ENCODE assay signal across 13 cellular contexts in the genomic region with DNA sequence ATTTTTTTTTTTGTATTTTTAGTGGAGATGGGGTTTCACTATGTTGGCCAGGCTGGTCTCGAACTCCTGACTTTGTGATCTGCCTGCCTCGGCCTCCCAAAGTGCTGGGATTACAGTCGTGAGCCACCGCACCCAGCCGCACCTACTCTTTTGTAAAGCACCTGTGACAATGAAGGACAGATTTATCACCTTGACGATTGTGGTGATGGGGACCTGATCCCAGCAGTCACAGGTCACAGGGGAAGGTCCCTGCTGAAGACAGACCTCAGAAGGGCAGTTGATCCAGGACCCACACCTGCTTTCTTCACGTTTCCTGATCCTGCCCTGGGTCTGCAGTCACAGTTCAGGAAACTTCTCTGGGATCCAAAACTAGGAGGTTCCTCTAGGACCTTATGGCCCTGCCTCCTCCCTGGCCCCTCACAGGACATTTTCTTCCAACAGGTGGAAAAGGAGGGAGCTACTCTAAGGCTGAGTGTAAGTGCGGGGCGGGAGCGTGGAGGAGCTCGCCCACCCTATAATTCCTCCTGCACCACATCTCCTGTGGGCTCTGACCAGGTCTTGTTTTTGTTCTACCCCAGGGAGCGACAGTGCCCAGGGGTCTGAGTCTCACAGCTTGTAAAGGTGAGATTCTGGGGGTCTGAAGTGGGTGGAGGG. TPM values are rescaled to one million over a fixed set of nuclear protein-coding genes. Genes with fewer than 3 reads are reported as not detected.
DNase-seq lines count a peak whose midpoint lies in the region; ATAC-seq and TF ChIP-seq lines count a peak whose summit lies in the region.
"Had no signal": no experiment of that assay in that cellular context is flagged by ENCODE, and none has a peak within 500 bp of the region (broad histone marks: within the 10 kb centered on the region; RNA-seq: fewer than 3 reads in every experiment).

No MANE protein-coding gene starts in this region.

- H3K23ac ChIP-seq in trophoblast cell (ENCODE audit: low read length) (no peak overlapping the region), H9 (ENCODE audit: insufficient read length, low read depth, low read length) (no peak overlapping the region)

- H3K79me1 ChIP-seq in trophoblast cell (ENCODE audit: low read length): peaks cover 4% of the 10 kb centered on the region
- no peaks in the 10 kb centered on the region for H3K79me1 ChIP-seq in H9 (ENCODE audit: insufficient read depth, low read depth, low read length, poor library complexity, severe bottlenecking)

- intact Hi-C loops in activated CD4-positive, alpha-beta T cell treated with anti-CD3 and anti-CD28 coated beads, Interleukin-2, amount 10 ng/mL, durations not matched to agents 24 days and 14 days (cut with micrococcal nuclease): loop anchor here (10.0 kb wide), 1 partner anchor 323 kb away; no protein-coding TSS in a partner anchor
- intact Hi-C loops in activated B cell treated with CpG ODN at 0.5 μM for 24 hours (cut with micrococcal nuclease) (no loop called here), right lobe of liver (cut with DNase I) (no loop called here)

- peak overlapping the region; percentile 100 for H3K4me3 Mint-ChIP-seq in activated CD4-positive, alpha-beta T cell treated with anti-CD3 and anti-CD28 coated beads, Interleukin-2, amount 10 ng/mL, durations not matched to agents 24 days and 14 days
- H3K4me3 Mint-ChIP-seq in activated B cell treated with CpG ODN at 0.5 μM for 24 hours (peak overlapping the region; percentile 98), H9 (no peak overlapping the region; a peak in 1 of 5 replicates)
- H3K4me3 Mint-ChIP-seq in stimulated activated naive CD8-positive, alpha-beta T cell treated with anti-CD3 and anti-CD28 coated beads, Interleukin-15, amount 100 ng/mL, for 72 hours: peak overlapping the region; percentile 99

- H2BK15ac ChIP-seq in H9 (ENCODE audit: low read depth, low read length): no peak overlapping the region

- no peaks in the 10 kb centered on the region for H3K27me3 ChIP-seq in right lobe of liver
- no peaks in the 10 kb centered on the region for H3K27me3 ChIP-seq in trophoblast cell (ENCODE audit: insufficient read depth, low read length)
- no peaks in the 10 kb centered on the region; the same call in 1 of the 2 replicates for H3K27me3 ChIP-seq in H9 (ENCODE audit: insufficient read depth, low read length)

- H2AK5ac ChIP-seq in trophoblast cell (ENCODE audit: low read length) (no peak overlapping the region), H9 (ENCODE audit: insufficient read length, low read length) (no peak overlapping the region)

- no peak overlapping the region for H2BK120ac ChIP-seq in trophoblast cell (ENCODE audit: insufficient read depth, low read length, poor library complexity)
- no peak overlapping the region for H2BK120ac ChIP-seq in H9 (ENCODE audit: low read depth, low read length, poor library complexity, severe bottlenecking)

- no peak overlapping the region for H2BK12ac ChIP-seq in trophoblast cell (ENCODE audit: low read length)
- no peak overlapping the region for H2BK12ac ChIP-seq in H9 (ENCODE audit: insufficient read length, low read depth, low read length)

- H3T11ph ChIP-seq in H9 (ENCODE audit: low read length): no peak overlapping the region

- H3K14ac ChIP-seq in trophoblast cell (ENCODE audit: low read length): no peak overlapping the region
- H3K14ac ChIP-seq in H9 (ENCODE audit: insufficient read depth, low read length): no peak overlapping the region

- H3K56ac ChIP-seq in H9 (ENCODE audit: insufficient read length, low read depth, low read length): no peak overlapping the region

- POLR2A ChIA-PET in activated B cell treated with CpG ODN at 0.5 μM for 24 hours (lab: Charles Lee): interaction anchor here (1.1 to 11.6 kb wide), 13 partner anchors 15 to 126 kb away, joined by 3 to 460 read pairs (median 14); partner anchors contain the start of genes ABCF1, GNL1, MRPS18B and PPP1R10

- TF ChIP-seq CTCF in activated B cell treated with CpG ODN at 0.5 μM for 24 hours (IDR thresholded peaks at IDR 0.05) (no peak), right lobe of liver (IDR thresholded peaks at IDR 0.05) (no peak), H9 (conservative IDR thresholded peaks at IDR 0.05) (no peak)

- no peaks in the 10 kb centered on the region for H4K20me1 ChIP-seq in H9 (ENCODE audit: control insufficient read depth, insufficient read depth, insufficient read length)

- CTCF ChIA-PET in activated B cell treated with CpG ODN at 0.5 μM for 24 hours (lab: Charles Lee): interaction anchor here (1.8 to 8.1 kb wide), 4 partner anchors 9 to 51 kb away, joined by 5 to 83 read pairs (median 31); no protein-coding TSS in a partner anchor

- H3K18ac ChIP-seq in trophoblast cell (ENCODE audit: low read length) (no peak overlapping the region), H9 (ENCODE audit: insufficient read length, low read depth, low read length) (no peak overlapping the region)

- no peaks in the 10 kb centered on the region for H3K27me3 Mint-ChIP-seq in activated CD4-positive, alpha-beta T cell treated with anti-CD3 and anti-CD28 coated beads, Interleukin-2, amount 10 ng/mL, durations not matched to agents 24 days and 14 days
- no peaks in the 10 kb centered on the region for H3K27me3 Mint-ChIP-seq in activated B cell treated with CpG ODN at 0.5 μM for 24 hours
- H3K27me3 Mint-ChIP-seq in stimulated activated naive CD8-positive, alpha-beta T cell treated with anti-CD3 and anti-CD28 coated beads, Interleukin-15, amount 100 ng/mL, for 72 hours: no peaks in the 10 kb centered on the region
- H3K27me3 Mint-ChIP-seq in H9 (ENCODE audit: low read depth): peaks cover 14% of the 10 kb centered on the region

- H2AFZ ChIP-seq in trophoblast cell (ENCODE audit: insufficient read depth, low read length, poor library complexity) (no peak overlapping the region), H9 (ENCODE audit: low read length) (no peak overlapping the region)

- H4K5ac ChIP-seq in H9 (ENCODE audit: insufficient read length, low read depth, low read length): no peak overlapping the region

- H3K4ac ChIP-seq in trophoblast cell (ENCODE audit: low read depth, low read length) (no peak overlapping the region), H9 (ENCODE audit: low read depth, low read length) (no peak overlapping the region)

- no peak overlapping the region for H4K91ac ChIP-seq in trophoblast cell (ENCODE audit: low read depth, low read length)
- no peak overlapping the region for H4K91ac ChIP-seq in H9 (ENCODE audit: insufficient read length, low read depth, low read length)

- no peak overlapping the region for H2BK20ac ChIP-seq in H9 (ENCODE audit: low read depth, low read length, poor library complexity, severe bottlenecking)

- no peak overlapping the region for H4K8ac ChIP-seq in trophoblast cell (ENCODE audit: low read depth, low read length)
- H4K8ac ChIP-seq in H9 (replicated peaks; ENCODE audit: insufficient read length, low read depth, low read length): no peak overlapping the region

- H2BK5ac ChIP-seq in trophoblast cell (ENCODE audit: low read depth, low read length, poor library complexity) (no peak overlapping the region), H9 (ENCODE audit: insufficient read length, low read length) (no peak overlapping the region)

- peaks cover 67% of the 10 kb centered on the region for H3K4me1 Mint-ChIP-seq in activated CD4-positive, alpha-beta T cell treated with anti-CD3 and anti-CD28 coated beads, Interleukin-2, amount 10 ng/mL, durations not matched to agents 24 days and 14 days
- H3K4me1 Mint-ChIP-seq in activated B cell treated with CpG ODN at 0.5 μM for 24 hours (peaks cover 84% of the 10 kb centered on the region), H9 (peaks cover 7 to 13% of the 10 kb centered on the region in 2 experiments)
- H3K4me1 Mint-ChIP-seq in stimulated activated naive CD8-positive, alpha-beta T cell treated with anti-CD3 and anti-CD28 coated beads, Interleukin-15, amount 100 ng/mL, for 72 hours: peaks cover 92% of the 10 kb centered on the region

- H3K9ac ChIP-seq in trophoblast cell (ENCODE audit: low read length) (no peak overlapping the region), H9 (ENCODE audit: extremely low read depth, insufficient read length, low read length) (no peak overlapping the region)

- H3K4me2 ChIP-seq in trophoblast cell (ENCODE audit: low read length) (no peak overlapping the region), H9 (ENCODE audit: insufficient read depth, insufficient read length, low read length) (no peak overlapping the region)

- ATAC-seq in activated B cell treated with CpG ODN at 0.5 μM for 24 hours (ENCODE audit: low read depth): no peak
- no peak for ATAC-seq in right lobe of liver
- no peak for ATAC-seq in stimulated activated naive CD8-positive, alpha-beta T cell treated with anti-CD3 and anti-CD28 coated beads, Interleukin-15, amount 100 ng/mL, for 72 hours

- H3K79me2 ChIP-seq in trophoblast cell (ENCODE audit: control insufficient read depth, insufficient read depth, low read length, poor library complexity): peaks cover 3% of the 10 kb centered on the region
- no peaks in the 10 kb centered on the region for H3K79me2 ChIP-seq in H9 (ENCODE audit: insufficient read depth, low read length)

- peaks cover 4% of the 10 kb centered on the region for H3K9me3 Mint-ChIP-seq in activated CD4-positive, alpha-beta T cell treated with anti-CD3 and anti-CD28 coated beads, Interleukin-2, amount 10 ng/mL, durations not matched to agents 24 days and 14 days
- H3K9me3 Mint-ChIP-seq in activated B cell treated with CpG ODN at 0.5 μM for 24 hours (no peaks in the 10 kb centered on the region), H9 (no peaks in the 10 kb centered on the region)
- peaks cover 0 to 4% of the 10 kb centered on the region in 2 donors for H3K9me3 Mint-ChIP-seq in stimulated activated naive CD8-positive, alpha-beta T cell treated with anti-CD3 and anti-CD28 coated beads, Interleukin-15, amount 100 ng/mL, for 72 hours

- H3K4me3 ChIP-seq in right lobe of liver: peak overlapping the region; percentile 81 to 93 (median 89)
- no peak overlapping the region for H3K4me3 ChIP-seq in trophoblast cell (ENCODE audit: low read depth, low read length)

- H4K12ac ChIP-seq in trophoblast cell (ENCODE audit: low read depth, low read length): no peak overlapping the region

- peak overlapping the region; percentile 97 for H3K27ac Mint-ChIP-seq in activated CD4-positive, alpha-beta T cell treated with anti-CD3 and anti-CD28 coated beads, Interleukin-2, amount 10 ng/mL, durations not matched to agents 24 days and 14 days
- H3K27ac Mint-ChIP-seq in activated B cell treated with CpG ODN at 0.5 μM for 24 hours (peak overlapping the region; percentile 97), H9 (no peak overlapping the region; a peak in 1 of 7 replicates)
- H3K27ac Mint-ChIP-seq in stimulated activated naive CD8-positive, alpha-beta T cell treated with anti-CD3 and anti-CD28 coated beads, Interleukin-15, amount 100 ng/mL, for 72 hours: peak overlapping the region; percentile 97 to 100

- peaks cover 58% of the 10 kb centered on the region for H3K36me3 Mint-ChIP-seq in activated CD4-positive, alpha-beta T cell treated with anti-CD3 and anti-CD28 coated beads, Interleukin-2, amount 10 ng/mL, durations not matched to agents 24 days and 14 days (ENCODE audit: low read depth)
- peaks cover 55% of the 10 kb centered on the region for H3K36me3 Mint-ChIP-seq in activated B cell treated with CpG ODN at 0.5 μM for 24 hours (ENCODE audit: low read depth)
- peaks cover 23 to 27% (median 26%) of the 10 kb centered on the region in 3 experiments; a peak in 6 of 7 replicates for H3K36me3 Mint-ChIP-seq in H9 (ENCODE audit: insufficient read depth in 1 of 3, low read depth in 3 of 3)

- peak overlapping the region in 1 of 3 donors; percentile 93 for H3K27ac ChIP-seq in right lobe of liver
- H3K27ac ChIP-seq in trophoblast cell (ENCODE audit: low read depth, low read length): no peak overlapping the region
- no peak overlapping the region for H3K27ac ChIP-seq in H9 (ENCODE audit: insufficient read length, low read depth, low read length)

- no peaks in the 10 kb centered on the region for H3K9me3 ChIP-seq in right lobe of liver
- H3K9me3 ChIP-seq in trophoblast cell (ENCODE audit: insufficient read depth, low read depth, low read length): no peaks in the 10 kb centered on the region
- H3K9me3 ChIP-seq in H9 (ENCODE audit: control insufficient read depth, low read depth, low read length): no peaks in the 10 kb centered on the region

- H3K4me1 ChIP-seq in right lobe of liver: peaks cover 0 to 8% (median 4%) of the 10 kb centered on the region in 4 donors
- H3K4me1 ChIP-seq in trophoblast cell (ENCODE audit: control insufficient read depth in 1 of 2, insufficient read depth in 2 of 2, low read length in 2 of 2): peaks cover 5% of the 10 kb centered on the region in 2 experiments
- H3K4me1 ChIP-seq in H9 (ENCODE audit: insufficient read depth, low read length): no peaks in the 10 kb centered on the region; the same call in 1 of the 2 replicates

- H3K23me2 ChIP-seq in H9 (ENCODE audit: insufficient read length, low read depth, low read length, poor library complexity, severe bottlenecking): peaks cover 5% of the 10 kb centered on the region

- peak; percentile 66 for DNase-seq in activated CD4-positive, alpha-beta T cell treated with anti-CD3 and anti-CD28 coated beads, Interleukin-2, amount 10 ng/mL, durations not matched to agents 24 days and 14 days
- DNase-seq in activated CD4-positive, alpha-beta T cell treated with anti-CD3 and anti-CD28 coated beads, Interleukin-2, amount 50 U/mL, for 4 hours: no peak
- no peak for DNase-seq in activated B cell treated with CpG ODN at 0.5 μM for 24 hours
- no peak for DNase-seq in right lobe of liver
- peak in 1 of 2 donors; percentile 35 for DNase-seq in stimulated activated naive CD8-positive, alpha-beta T cell treated with anti-CD3 and anti-CD28 coated beads, Interleukin-15, amount 100 ng/mL, for 72 hours
- DNase-seq in trophoblast cell: no peak
- DNase-seq in ecto neural progenitor cell (ENCODE audit: low spot score): no peak
- DNase-seq in H9: no peak
- DNase-seq: activated effector memory CD4-positive, alpha-beta T cell treated with anti-CD3 and anti-CD28 coated beads, Interleukin-2, amount 50 U/mL, for 16 hours; effector CD4-positive, alpha-beta T cell; hypothalamus; NCI-H1694; T1000 had no signal

- H3K36me3 ChIP-seq in right lobe of liver (peaks cover 5 to 39% (median 24%) of the 10 kb centered on the region in 4 donors), trophoblast cell (ENCODE audit: control insufficient read depth in 1 of 2, insufficient read depth in 2 of 2, low read length in 2 of 2) (peaks cover 21 to 25% of the 10 kb centered on the region in 2 experiments)

- WGBS in right lobe of liver (ENCODE audit: insufficient coverage, low coverage, low lambda C conversion rate, missing lambda C conversion rate): 59% methylated on average over 7 of the region's 12 CpGs
- no CpG with 5 or more reads among the region's 12 CpGs for WGBS in trophoblast cell (ENCODE audit: extremely low coverage, insufficient coverage, insufficient read length)
- WGBS in H9 (ENCODE audit: extremely low coverage, insufficient read length, low lambda C conversion rate): no CpG with 5 or more reads among the region's 12 CpGs

- TF ChIP-seq POLR2A in right lobe of liver (IDR thresholded peaks at IDR 0.05): no peak

RNA-seq across cellular contexts. Expression of gene HLA-E, which starts 2.8 kb away (rescaled TPM):
- 484 and 488 TPM in 2 replicates for total RNA-seq in activated CD4-positive, alpha-beta T cell treated with anti-CD3 and anti-CD28 coated beads, Interleukin-2, amount 10 ng/mL, durations not matched to agents 24 days and 14 days
- total RNA-seq in activated B cell treated with CpG ODN at 0.5 μM for 24 hours (737 and 740 TPM in 2 replicates), right lobe of liver (100 to 1,000 TPM; 116 to 257 (median 183) TPM), H9 (2021) (24.2 and 28.1 TPM in 2 replicates)
- 35.3 and 35.6 TPM in 2 replicates for polyA plus RNA-seq in trophoblast cell (2013)

Comparison
In these comparisons a context has a peak if more than half of its experiments do, and no peak if none do; other contexts are left out.
1. H3K27ac Mint-ChIP-seq: peak in activated CD4-positive, alpha-beta T cell treated with anti-CD3 and anti-CD28 coated beads, Interleukin-2, amount 10 ng/mL, durations not matched to agents 24 days and 14 days (single experiment), activated B cell treated with CpG ODN at 0.5 μM for 24 hours (single experiment) and stimulated activated naive CD8-positive, alpha-beta T cell treated with anti-CD3 and anti-CD28 coated beads, Interleukin-15, amount 100 ng/mL, for 72 hours (2 of 2); none in H9 (0 of 3).
2. H3K4me3 Mint-ChIP-seq: peak in activated CD4-positive, alpha-beta T cell treated with anti-CD3 and anti-CD28 coated beads, Interleukin-2, amount 10 ng/mL, durations not matched to agents 24 days and 14 days (single experiment), activated B cell treated with CpG ODN at 0.5 μM for 24 hours (single experiment) and stimulated activated naive CD8-positive, alpha-beta T cell treated with anti-CD3 and anti-CD28 coated beads, Interleukin-15, amount 100 ng/mL, for 72 hours (2 of 2); none in H9 (0 of 2).